Comparison of ENCODE assay signal across 1 cellular context in the genomic region with DNA sequence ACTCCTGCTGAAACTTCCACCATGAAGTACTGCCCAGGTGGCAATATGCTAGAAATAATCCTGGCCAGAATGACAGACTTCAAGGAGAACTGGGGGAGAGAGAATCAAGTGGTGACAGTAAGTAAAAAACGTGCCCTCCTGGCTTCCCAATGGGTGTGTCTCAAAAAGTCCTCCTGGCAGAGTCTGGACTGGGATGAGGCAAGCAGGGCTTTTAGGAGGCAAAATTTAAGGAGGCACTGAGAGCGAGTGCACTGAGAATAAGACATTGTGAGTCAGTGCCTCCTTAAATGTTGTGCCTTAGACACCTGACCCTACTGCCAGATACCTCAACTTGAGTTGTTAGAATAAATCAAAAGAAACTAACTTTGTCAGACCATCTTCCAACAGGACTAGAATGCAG.
A peak's percentile ranks its signal among the peaks of the same experiment; 100 is the strongest.
TF ChIP-seq lines count a peak whose summit lies in the region.

No MANE protein-coding gene starts in this region.

TF ChIP-seq in HEK293, 187 proteins besides CTCF, POLR2A, EP300 and RAD21:
- TF ChIP-seq, protein P1, sequence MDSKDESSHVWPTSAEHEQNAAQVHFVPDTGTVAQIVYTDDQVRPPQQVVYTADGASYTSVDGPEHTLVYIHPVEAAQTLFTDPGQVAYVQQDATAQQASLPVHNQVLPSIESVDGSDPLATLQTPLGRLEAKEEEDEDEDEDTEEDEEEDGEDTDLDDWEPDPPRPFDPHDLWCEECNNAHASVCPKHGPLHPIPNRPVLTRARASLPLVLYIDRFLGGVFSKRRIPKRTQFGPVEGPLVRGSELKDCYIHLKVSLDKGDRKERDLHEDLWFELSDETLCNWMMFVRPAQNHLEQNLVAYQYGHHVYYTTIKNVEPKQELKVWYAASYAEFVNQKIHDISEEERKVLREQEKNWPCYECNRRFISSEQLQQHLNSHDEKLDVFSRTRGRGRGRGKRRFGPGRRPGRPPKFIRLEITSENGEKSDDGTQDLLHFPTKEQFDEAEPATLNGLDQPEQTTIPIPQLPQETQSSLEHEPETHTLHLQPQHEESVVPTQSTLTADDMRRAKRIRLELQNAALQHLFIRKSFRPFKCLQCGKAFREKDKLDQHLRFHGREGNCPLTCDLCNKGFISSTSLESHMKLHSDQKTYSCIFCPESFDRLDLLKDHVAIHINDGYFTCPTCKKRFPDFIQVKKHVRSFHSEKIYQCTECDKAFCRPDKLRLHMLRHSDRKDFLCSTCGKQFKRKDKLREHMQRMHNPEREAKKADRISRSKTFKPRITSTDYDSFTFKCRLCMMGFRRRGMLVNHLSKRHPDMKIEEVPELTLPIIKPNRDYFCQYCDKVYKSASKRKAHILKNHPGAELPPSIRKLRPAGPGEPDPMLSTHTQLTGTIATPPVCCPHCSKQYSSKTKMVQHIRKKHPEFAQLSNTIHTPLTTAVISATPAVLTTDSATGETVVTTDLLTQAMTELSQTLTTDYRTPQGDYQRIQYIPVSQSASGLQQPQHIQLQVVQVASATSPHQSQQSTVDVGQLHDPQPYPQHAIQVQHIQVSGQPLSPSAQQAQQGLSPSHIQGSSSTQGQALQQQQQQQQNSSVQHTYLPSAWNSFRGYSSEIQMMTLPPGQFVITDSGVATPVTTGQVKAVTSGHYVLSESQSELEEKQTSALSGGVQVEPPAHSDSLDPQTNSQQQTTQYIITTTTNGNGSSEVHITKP (tag by site-specific recombination; IDR thresholded peaks at IDR 0.05), result peak; percentile 77
- TF ChIP-seq, protein P2, sequence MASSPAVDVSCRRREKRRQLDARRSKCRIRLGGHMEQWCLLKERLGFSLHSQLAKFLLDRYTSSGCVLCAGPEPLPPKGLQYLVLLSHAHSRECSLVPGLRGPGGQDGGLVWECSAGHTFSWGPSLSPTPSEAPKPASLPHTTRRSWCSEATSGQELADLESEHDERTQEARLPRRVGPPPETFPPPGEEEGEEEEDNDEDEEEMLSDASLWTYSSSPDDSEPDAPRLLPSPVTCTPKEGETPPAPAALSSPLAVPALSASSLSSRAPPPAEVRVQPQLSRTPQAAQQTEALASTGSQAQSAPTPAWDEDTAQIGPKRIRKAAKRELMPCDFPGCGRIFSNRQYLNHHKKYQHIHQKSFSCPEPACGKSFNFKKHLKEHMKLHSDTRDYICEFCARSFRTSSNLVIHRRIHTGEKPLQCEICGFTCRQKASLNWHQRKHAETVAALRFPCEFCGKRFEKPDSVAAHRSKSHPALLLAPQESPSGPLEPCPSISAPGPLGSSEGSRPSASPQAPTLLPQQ (tag by site-specific recombination; IDR thresholded peaks at IDR 0.05), result peak; percentile 37; the same call in 1 of the 2 replicates
- no peak for TF ChIP-seq KLF8 (tag by site-specific recombination; IDR thresholded peaks at IDR 0.05)
TF ChIP-seq in HEK293: peak in this region for 2.
